In the genomic region with DNA sequence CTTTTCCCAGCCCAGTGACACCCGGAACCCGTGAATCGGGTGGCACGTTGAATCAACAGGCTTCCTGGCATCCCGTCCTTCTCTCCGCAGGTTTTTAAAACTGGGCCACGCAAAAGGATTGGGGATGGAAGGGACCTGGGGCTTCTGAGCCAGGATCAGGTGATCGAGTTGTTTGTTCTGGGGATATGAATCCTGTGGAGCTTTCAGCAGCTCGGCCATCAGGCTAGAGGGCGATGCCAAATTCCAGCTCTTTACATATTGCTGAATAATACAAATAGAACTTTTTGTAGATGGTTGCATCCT, we compare ENCODE assay signal across 8 cellular contexts. TPM values are rescaled to one million over a fixed set of nuclear protein-coding genes. Genes with fewer than 3 reads are reported as not detected.
DNase-seq lines count a peak whose midpoint lies in the region; ATAC-seq lines count a peak whose summit lies in the region.

No MANE protein-coding gene starts in this region.

- no peak for ATAC-seq in HG03432 (IDR thresholded peaks at IDR 0.05; ENCODE audit: unreplicated experiment)

- peaks cover 44% of the 10 kb centered on the region for H3K4me1 Mint-ChIP-seq in activated CD4-positive, alpha-beta memory T cell treated with anti-CD3 and anti-CD28 coated beads for 36 hours (ENCODE audit: low read depth)

- H3K9me3 ChIP-seq in iPS-15b (ENCODE audit: control insufficient read depth, insufficient read depth, low read length) (no peaks in the 10 kb centered on the region), subcutaneous abdominal adipose tissue (ENCODE audit: control insufficient read depth in 5 of 5, low read length in 5 of 5) (no peaks in the 10 kb centered on the region)

- DNase-seq in NCI-H2227 (lab: John Stamatoyannopoulos, UW; ENCODE audit: unreplicated experiment) (peak; percentile 43), NCI-H2227 treated with DMSO at 0.1 percent for 48 hours (lab: John Stamatoyannopoulos, UW) (no peak), hepatic stellate cell (ENCODE audit: low spot score) (no peak), NCI-H1694 treated with DMSO at 0.1 percent for 48 hours (lab: John Stamatoyannopoulos, UW) (no peak)
- DNase-seq in activated CD4-positive, alpha-beta memory T cell treated with anti-CD3 and anti-CD28 coated beads for 36 hours, result no peak

- H3K4me3 Mint-ChIP-seq in activated CD4-positive, alpha-beta memory T cell treated with anti-CD3 and anti-CD28 coated beads for 36 hours, result peak overlapping the region; percentile 97

- no peaks in the 10 kb centered on the region for H3K27me3 ChIP-seq in iPS-15b (ENCODE audit: control insufficient read depth, insufficient read depth, low read length)
- no peaks in the 10 kb centered on the region for H3K27me3 ChIP-seq in subcutaneous abdominal adipose tissue (ENCODE audit: control insufficient read depth in 5 of 5, insufficient read depth in 4 of 5, low read length in 5 of 5)

- H3K4me3 ChIP-seq in iPS-15b (ENCODE audit: low read depth, low read length) (peak overlapping the region; percentile 100), subcutaneous abdominal adipose tissue (ENCODE audit: low read depth in 1 of 5, low read length in 5 of 5) (peak overlapping the region; percentile 94 to 100 (median 98))

- H3K27me3 Mint-ChIP-seq in activated CD4-positive, alpha-beta memory T cell treated with anti-CD3 and anti-CD28 coated beads for 36 hours, result no peaks in the 10 kb centered on the region

- H3K4me1 ChIP-seq in iPS-15b (ENCODE audit: control insufficient read depth, insufficient read depth, low read length), result peaks cover 7% of the 10 kb centered on the region
- peaks cover 4 to 31% (median 30%) of the 10 kb centered on the region in 5 donors for H3K4me1 ChIP-seq in subcutaneous abdominal adipose tissue (ENCODE audit: control insufficient read depth in 5 of 5, insufficient read depth in 5 of 5, low read length in 5 of 5)

- POLR2A ChIA-PET in activated CD4-positive, alpha-beta memory T cell treated with anti-CD3 and anti-CD28 coated beads for 36 hours (lab: Charles Lee), result interaction anchor here (0.6 to 2.6 kb wide), 10 partner anchors 9 to 261 kb away, joined by 3 to 32 read pairs (median 4); a partner anchor contains a TSS

- no peaks in the 10 kb centered on the region for H3K9me3 Mint-ChIP-seq in activated CD4-positive, alpha-beta memory T cell treated with anti-CD3 and anti-CD28 coated beads for 36 hours

- intact Hi-C loops in activated CD4-positive, alpha-beta memory T cell treated with anti-CD3 and anti-CD28 coated beads for 36 hours (cut with micrococcal nuclease), result loop anchor here (1.0 to 2.0 kb wide), 3 partner anchors 17 to 63 kb away; a partner anchor contains a TSS

- peak overlapping the region; percentile 97 for H3K27ac Mint-ChIP-seq in activated CD4-positive, alpha-beta memory T cell treated with anti-CD3 and anti-CD28 coated beads for 36 hours

- H3K27ac ChIP-seq in subcutaneous abdominal adipose tissue (ENCODE audit: low read depth, low read length), result peak overlapping the region; percentile 99

- CTCF ChIA-PET in activated CD4-positive, alpha-beta memory T cell treated with anti-CD3 and anti-CD28 coated beads for 36 hours (lab: Charles Lee), result interaction anchor here (0.7 to 4.5 kb wide), 4 partner anchors 15 to 88 kb away, joined by 3 to 94 read pairs (median 4); a partner anchor contains a TSS

- H3K36me3 ChIP-seq in iPS-15b (ENCODE audit: control insufficient read depth, insufficient read depth, low read length), result peaks cover 21% of the 10 kb centered on the region
- H3K36me3 ChIP-seq in subcutaneous abdominal adipose tissue (ENCODE audit: control insufficient read depth in 5 of 5, insufficient read depth in 5 of 5, low read length in 5 of 5), result peaks cover 0 to 18% (median 17%) of the 10 kb centered on the region in 5 donors

- H3K9ac ChIP-seq in iPS-15b (ENCODE audit: low read depth, low read length) (peak overlapping the region; percentile 95), subcutaneous abdominal adipose tissue (ENCODE audit: low read length in 5 of 5) (peak overlapping the region; percentile 98 to 99 (median 99))

- H3K36me3 Mint-ChIP-seq in activated CD4-positive, alpha-beta memory T cell treated with anti-CD3 and anti-CD28 coated beads for 36 hours, result peaks cover 34% of the 10 kb centered on the region

RNA-seq across cellular contexts. Expression of a gene that starts 0.5 kb away (rescaled TPM):
- total RNA-seq in activated CD4-positive, alpha-beta memory T cell treated with anti-CD3 and anti-CD28 coated beads for 36 hours, result 10 to 100 TPM; 59.4 to 65.9 TPM

RNA-seq across cellular contexts. Expression of a gene that starts 0.8 kb away (rescaled TPM):
- 10 to 100 TPM; 38.4 to 43.5 TPM for total RNA-seq in activated CD4-positive, alpha-beta memory T cell treated with anti-CD3 and anti-CD28 coated beads for 36 hours

RNA-seq across cellular contexts. Expression of a gene that starts 17.5 kb away (rescaled TPM):
- total RNA-seq in activated CD4-positive, alpha-beta memory T cell treated with anti-CD3 and anti-CD28 coated beads for 36 hours, result 100 to 1,000 TPM; 127 to 133 TPM

RNA-seq across cellular contexts. Expression of a gene that starts 48.5 kb away (rescaled TPM):
- total RNA-seq in activated CD4-positive, alpha-beta memory T cell treated with anti-CD3 and anti-CD28 coated beads for 36 hours, result 10 to 100 TPM; 14.2 to 17.5 TPM

RNA-seq across cellular contexts. Expression of a gene that starts 49.2 kb away (rescaled TPM):
- 1 to 10 TPM; 4.5 TPM for total RNA-seq in activated CD4-positive, alpha-beta memory T cell treated with anti-CD3 and anti-CD28 coated beads for 36 hours
